Comparison of ENCODE assay signal across 22 cellular contexts in the genomic region with DNA sequence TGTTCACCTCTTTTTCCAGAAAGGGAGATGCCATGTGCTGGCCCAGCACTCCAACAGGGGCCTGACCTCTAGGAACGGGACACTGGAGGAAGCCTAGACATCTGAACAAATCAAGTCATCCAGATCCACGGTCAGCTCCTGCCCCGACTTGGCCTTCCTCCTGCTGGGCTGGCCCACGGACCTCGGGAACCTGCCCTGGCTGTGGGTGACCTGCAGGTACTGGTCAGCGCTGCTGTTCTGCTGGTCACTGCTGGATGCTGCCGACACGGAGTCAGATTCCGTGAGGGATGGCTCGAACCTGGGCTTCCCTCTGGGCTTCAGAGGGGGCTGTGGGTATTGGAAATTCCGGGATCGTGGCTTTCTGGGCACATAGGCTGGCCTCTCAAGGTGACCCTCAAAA. TPM values are rescaled to one million over a fixed set of nuclear protein-coding genes. Genes with fewer than 3 reads are reported as not detected.
A peak's percentile ranks its signal among the peaks of the same experiment; 100 is the strongest.
DNase-seq lines count a peak whose midpoint lies in the region; ATAC-seq and TF ChIP-seq lines count a peak whose summit lies in the region.
"Had no signal": no experiment of that assay in that cellular context is flagged by ENCODE, and none has a peak within 500 bp of the region (broad histone marks: within the 10 kb centered on the region; RNA-seq: fewer than 3 reads in every experiment).

No MANE protein-coding gene starts in this region.

- H3K36me3 Mint-ChIP-seq in T-helper 17 cell (ENCODE audit: low read depth) (no peaks in the 10 kb centered on the region), progenitor cell of endocrine pancreas (ENCODE audit: insufficient read depth) (peaks cover 2% of the 10 kb centered on the region)
- H3K36me3 Mint-ChIP-seq: CD4-positive, alpha-beta memory T cell had no signal

- no peak overlapping the region for H3K4me3 ChIP-seq in coronary artery
- H3K4me3 ChIP-seq: GM23248 had no signal

- H3K9me3 Mint-ChIP-seq in progenitor cell of endocrine pancreas (ENCODE audit: low read depth), result no peaks in the 10 kb centered on the region
- H3K9me3 Mint-ChIP-seq: CD4-positive, alpha-beta memory T cell had no signal

- H3K27ac Mint-ChIP-seq in T-helper 17 cell (peak overlapping the region; percentile 27), progenitor cell of endocrine pancreas (peak overlapping the region; percentile 65)

- H3K27me3 Mint-ChIP-seq in T-helper 17 cell (no peaks in the 10 kb centered on the region), progenitor cell of endocrine pancreas (peaks cover 26% of the 10 kb centered on the region)
- H3K27me3 Mint-ChIP-seq: CD4-positive, alpha-beta memory T cell had no signal

- ATAC-seq in T-helper 17 cell (no peak), HG02623 (IDR thresholded peaks at IDR 0.05; ENCODE audit: unreplicated experiment) (no peak)
- ATAC-seq: HCT116 had no signal

- no peak for DNase-seq in T-helper 17 cell
- peak; percentile 62 for DNase-seq in coronary artery (ENCODE audit: low spot score)
- no peak for DNase-seq in progenitor cell of endocrine pancreas (ENCODE audit: low spot score, unreplicated experiment)
- DNase-seq in ureter (ENCODE audit: low spot score), result peak; percentile 41
- no peak for DNase-seq in NCI-H226
- DNase-seq in activated CD4-positive, CD25-positive, alpha-beta regulatory T cell treated with anti-CD3 and anti-CD28 coated beads, Interleukin-2, amount 50 U/mL, for 72 hours, result no peak
- DNase-seq: C1 segment of cervical spinal cord; Calu3; CD4-positive, alpha-beta memory T cell; COR-L47; DMS53; DMS79 treated with DMSO at 0.1 percent for 48 hours; GF-D8; GM23248; H7 had no signal

- no peak for TF ChIP-seq CTCF in coronary artery (IDR thresholded peaks at IDR 0.05)
- TF ChIP-seq CTCF in progenitor cell of endocrine pancreas (IDR thresholded peaks at IDR 0.05; ENCODE audit: unreplicated experiment), result no peak

- H3K27ac ChIP-seq in coronary artery, result no peak overlapping the region
- H3K27ac ChIP-seq: GM23248 had no signal

- H3K9me3 ChIP-seq in T-helper 17 cell (ENCODE audit: control insufficient read depth, low read length, poor library complexity, severe bottlenecking), result no peaks in the 10 kb centered on the region

- H3K4me1 Mint-ChIP-seq in T-helper 17 cell, result peaks cover 12% of the 10 kb centered on the region
- peaks cover 21% of the 10 kb centered on the region for H3K4me1 Mint-ChIP-seq in progenitor cell of endocrine pancreas (ENCODE audit: low read depth)

- H3K4me3 Mint-ChIP-seq in T-helper 17 cell, result no peak overlapping the region
- no peak overlapping the region for H3K4me3 Mint-ChIP-seq in progenitor cell of endocrine pancreas (ENCODE audit: low read depth)
- H3K4me3 Mint-ChIP-seq: CD4-positive, alpha-beta memory T cell had no signal

RNA-seq across cellular contexts. Expression of a gene that starts 8.4 kb away (rescaled TPM):
- total RNA-seq in T-helper 17 cell, result 1 to 10 TPM; 4.3 to 4.6 TPM
- total RNA-seq in progenitor cell of endocrine pancreas, result 3.0 and 4.0 TPM in 2 replicates
- 17.5 TPM for total RNA-seq in ureter
- total RNA-seq: G401 had no signal

RNA-seq across cellular contexts. Expression of a gene that starts 41.7 kb away (rescaled TPM):
- total RNA-seq in T-helper 17 cell (not detected), progenitor cell of endocrine pancreas (0.07 and 0.10 TPM in 2 replicates), ureter (1.4 TPM)
- total RNA-seq: A172; A673; Calu3; CD4-positive, alpha-beta memory T cell; Daoy; G401; GM23248; H1; H7 had no signal

Comparison
In these comparisons a context has a peak if more than half of its experiments do, and no peak if none do; other contexts are left out.
1. DNase-seq: peak in coronary artery (single experiment) and ureter (single experiment); none in T-helper 17 cell (0 of 3), progenitor cell of endocrine pancreas (single experiment), NCI-H226 (single experiment) and activated CD4-positive, CD25-positive, alpha-beta regulatory T cell treated with anti-CD3 and anti-CD28 coated beads, Interleukin-2, amount 50 U/mL, for 72 hours (single experiment).